ENCODE assay signal across 12 cellular contexts in genomic region chr7:155885162-155886160, GRCh38.
DNase-seq lines count a peak whose midpoint lies in the region; ATAC-seq, FAIRE-seq and TF ChIP-seq lines count a peak whose summit lies in the region.
"Had no signal": no experiment of that assay in that cellular context is flagged by ENCODE, and none has a peak within 500 bp of the region (broad histone marks: within the 10 kb centered on the region; RNA-seq: fewer than 3 reads in every experiment).

No MANE protein-coding gene starts in this region.

- H3K27ac ChIP-seq in A549, result peak overlapping the region; percentile 68 to 83
- H3K27ac ChIP-seq: parathyroid adenoma had no signal

- H3K4me3 ChIP-seq in A549 (no peak overlapping the region), fibroblast of villous mesenchyme (ENCODE audit: low read depth, low read length) (no peak overlapping the region), mucosa of stomach (ENCODE audit: low read length) (no peak overlapping the region)

- H3K4me1 ChIP-seq in A549, result peaks cover 39% of the 10 kb centered on the region
- H3K4me1 ChIP-seq in mucosa of stomach (ENCODE audit: control insufficient read depth, insufficient read depth, low read length), result peaks cover 43% of the 10 kb centered on the region
- H3K4me1 ChIP-seq: parathyroid adenoma had no signal

- H3K27ac Mint-ChIP-seq in mesothelial cell of epicardium, result no peak overlapping the region
- no peak overlapping the region for H3K27ac Mint-ChIP-seq in stimulated activated naive B cell treated with anti-CD40 and anti-IgM and Interleukin-4, amounts not matched to agents 10 μg/mL and 1 μg/mL and 100 μg/mL, for 72 hours
- H3K27ac Mint-ChIP-seq: activated naive CD4-positive, alpha-beta T cell treated with anti-CD3 and anti-CD28 coated beads, Interleukin-2, amount 50 U/mL, for 24 hours had no signal

- WGBS in A549 (ENCODE audit: missing lambda C conversion rate), result 69% methylated on average over 24 of the region's 25 CpGs

- H3K4me2 ChIP-seq in A549, result peak overlapping the region; percentile 15; the same call in 2 of the 3 replicates

- H3K36me3 Mint-ChIP-seq in mesothelial cell of epicardium, result no peaks in the 10 kb centered on the region
- H3K36me3 Mint-ChIP-seq in stimulated activated naive B cell treated with anti-CD40 and anti-IgM and Interleukin-4, amounts not matched to agents 10 μg/mL and 1 μg/mL and 100 μg/mL, for 72 hours, result no peaks in the 10 kb centered on the region
- H3K36me3 Mint-ChIP-seq: activated naive CD4-positive, alpha-beta T cell treated with anti-CD3 and anti-CD28 coated beads, Interleukin-2, amount 50 U/mL, for 24 hours had no signal

- peaks cover 3% of the 10 kb centered on the region for H3K27me3 Mint-ChIP-seq in mesothelial cell of epicardium (ENCODE audit: low read depth)
- H3K27me3 Mint-ChIP-seq in stimulated activated naive B cell treated with anti-CD40 and anti-IgM and Interleukin-4, amounts not matched to agents 10 μg/mL and 1 μg/mL and 100 μg/mL, for 72 hours, result peaks cover 12 to 14% of the 10 kb centered on the region in 2 donors
- H3K27me3 Mint-ChIP-seq: activated naive CD4-positive, alpha-beta T cell treated with anti-CD3 and anti-CD28 coated beads, Interleukin-2, amount 50 U/mL, for 24 hours had no signal

- peak; percentile 40 to 53 for DNase-seq in A549 (ENCODE audit: low read depth in 1 of 2, low spot score in 1 of 2)
- DNase-seq in RCC 7860 (ENCODE audit: low spot score), result peak; percentile 58
- peak; percentile 28 for DNase-seq in fibroblast of villous mesenchyme (ENCODE audit: low read depth)
- no peak for DNase-seq in mesothelial cell of epicardium (ENCODE audit: low spot score in 2 of 2, unreplicated experiment in 2 of 2)
- DNase-seq in cortex of kidney (lab: John Stamatoyannopoulos, UW), result no peak
- no peak for DNase-seq in stimulated activated naive B cell treated with anti-CD40 and anti-IgM and Interleukin-4, amounts not matched to agents 10 μg/mL and 1 μg/mL and 100 μg/mL, for 72 hours
- DNase-seq: Kasumi-1, NCI-H774 had no signal

- TF ChIP-seq CTCF in A549 (IDR thresholded peaks at IDR 0.05), result no peak
- no peak for TF ChIP-seq CTCF in fibroblast of villous mesenchyme (IDR thresholded peaks at IDR 0.05; ENCODE audit: insufficient read depth, low read depth, low read length)
- TF ChIP-seq CTCF in mesothelial cell of epicardium (IDR thresholded peaks at IDR 0.05; ENCODE audit: unreplicated experiment), result no peak

- peaks cover 2% of the 10 kb centered on the region for H3K4me1 Mint-ChIP-seq in mesothelial cell of epicardium
- H3K4me1 Mint-ChIP-seq in stimulated activated naive B cell treated with anti-CD40 and anti-IgM and Interleukin-4, amounts not matched to agents 10 μg/mL and 1 μg/mL and 100 μg/mL, for 72 hours, result no peaks in the 10 kb centered on the region
- H3K4me1 Mint-ChIP-seq: activated naive CD4-positive, alpha-beta T cell treated with anti-CD3 and anti-CD28 coated beads, Interleukin-2, amount 50 U/mL, for 24 hours had no signal

- POLR2A ChIA-PET in A549 (lab: Yijun Ruan, JAX), result no interaction called here

- H3K27me3 ChIP-seq in mucosa of stomach (ENCODE audit: control insufficient read depth, insufficient read depth, low read length), result no peaks in the 10 kb centered on the region

- H3K9me3 ChIP-seq in A549 (0 out of 3 replicates have a peak, but pooled peaks cover under 1% of the 10 kb centered on the region), mucosa of stomach (ENCODE audit: control insufficient read depth, low read length) (no peaks in the 10 kb centered on the region)

- no peak overlapping the region for H3K4me3 Mint-ChIP-seq in mesothelial cell of epicardium
- H3K4me3 Mint-ChIP-seq in stimulated activated naive B cell treated with anti-CD40 and anti-IgM and Interleukin-4, amounts not matched to agents 10 μg/mL and 1 μg/mL and 100 μg/mL, for 72 hours, result no peak overlapping the region
- H3K4me3 Mint-ChIP-seq: activated naive CD4-positive, alpha-beta T cell treated with anti-CD3 and anti-CD28 coated beads, Interleukin-2, amount 50 U/mL, for 24 hours had no signal

- H3K9ac ChIP-seq in mucosa of stomach (ENCODE audit: low read length), result peak overlapping the region; percentile 56
- H3K9ac ChIP-seq: parathyroid adenoma had no signal

- FAIRE-seq in A549 (lab: Jason Lieb, UNC), result no peak
- peak; percentile 72 for FAIRE-seq in RCC 7860 (lab: Jason Lieb, UNC)

- TF ChIP-seq RAD21 in A549 (conservative IDR thresholded peaks at IDR 0.05 in 1 of 2, IDR thresholded peaks at IDR 0.05 in 1 of 2), result no peak

- CTCF ChIA-PET in A549 (lab: Yijun Ruan, JAX), result interaction anchor here (0.8 to 0.9 kb wide), 2 partner anchors 11 to 23 kb away, joined by 3 read pairs; no protein-coding TSS in a partner anchor

- no peaks in the 10 kb centered on the region for H3K36me3 ChIP-seq in mucosa of stomach (ENCODE audit: control insufficient read depth, insufficient read depth, low read length)

- TF ChIP-seq EP300 in A549 (IDR thresholded peaks at IDR 0.05), result no peak

- H3K9me3 Mint-ChIP-seq in mesothelial cell of epicardium, result peaks cover 9% of the 10 kb centered on the region
- H3K9me3 Mint-ChIP-seq in stimulated activated naive B cell treated with anti-CD40 and anti-IgM and Interleukin-4, amounts not matched to agents 10 μg/mL and 1 μg/mL and 100 μg/mL, for 72 hours, result no peaks in the 10 kb centered on the region
- H3K9me3 Mint-ChIP-seq: activated naive CD4-positive, alpha-beta T cell treated with anti-CD3 and anti-CD28 coated beads, Interleukin-2, amount 50 U/mL, for 24 hours had no signal

- no peak for TF ChIP-seq POLR2A in A549 (IDR thresholded peaks at IDR 0.05; ENCODE audit: low read length)

- ATAC-seq in A549, result peak; percentile 58 to 71
- ATAC-seq in GM19351 (IDR thresholded peaks at IDR 0.05; ENCODE audit: unreplicated experiment), result no peak
- no peak for ATAC-seq in stimulated activated naive B cell treated with anti-CD40 and anti-IgM and Interleukin-4, amounts not matched to agents 10 μg/mL and 1 μg/mL and 100 μg/mL, for 72 hours (replicated peaks)

TF ChIP-seq in A549, 52 proteins besides CTCF, POLR2A, EP300 and RAD21:
- TF ChIP-seq CBX8 (IDR thresholded peaks at IDR 0.05), result no peak
- 0 out of 2 replicates have a peak, but pooled peaks have one; percentile 17 for TF ChIP-seq ATOH8 (CRISPR knock-in tag; IDR thresholded peaks at IDR 0.05; ENCODE audit: low read depth)
- TF ChIP-seq JUNB (IDR thresholded peaks at IDR 0.05), result no peak
- no peak for TF ChIP-seq ZFP36 (IDR thresholded peaks at IDR 0.05; ENCODE audit: borderline replicate concordance, partially characterized antibody)
- no peak for TF ChIP-seq FOSB (CRISPR knock-in tag; IDR thresholded peaks at IDR 0.05)
- no peak for TF ChIP-seq RCOR1 (IDR thresholded peaks at IDR 0.05; ENCODE audit: low read depth, low read length)
- peak; percentile 37; the same call in 1 of the 2 replicates for TF ChIP-seq MAX (IDR thresholded peaks at IDR 0.05)
- no peak for TF ChIP-seq EHF (CRISPR knock-in tag; IDR thresholded peaks at IDR 0.05)
- no peak for TF ChIP-seq FOSL2 (IDR thresholded peaks at IDR 0.05)
- TF ChIP-seq FOSL2 (CRISPR knock-in tag; IDR thresholded peaks at IDR 0.05), result peak; percentile 26; the same call in 1 of the 2 replicates
- TF ChIP-seq NR3C1 (IDR thresholded peaks at IDR 0.05), result no peak
- TF ChIP-seq E2F6 (IDR thresholded peaks at IDR 0.05; ENCODE audit: borderline replicate concordance, low read depth), result 0 out of 2 replicates have a peak, but pooled peaks have one; percentile 8
- TF ChIP-seq EHMT2 (IDR thresholded peaks at IDR 0.05; ENCODE audit: low read depth), result no peak
- no peak for TF ChIP-seq MAZ (IDR thresholded peaks at IDR 0.05; ENCODE audit: borderline replicate concordance, low read depth, low read length)

Comparison
In these comparisons a context has a peak if more than half of its experiments do, and no peak if none do; other contexts are left out.
1. ATAC-seq: peak in A549 (2 of 2); none in GM19351 (single experiment) and stimulated activated naive B cell treated with anti-CD40 and anti-IgM and Interleukin-4, amounts not matched to agents 10 μg/mL and 1 μg/mL and 100 μg/mL, for 72 hours (0 of 2).
2. DNase-seq: peak in A549 (2 of 2), RCC 7860 (single experiment) and fibroblast of villous mesenchyme (single experiment); none in mesothelial cell of epicardium (0 of 2), cortex of kidney (single experiment) and stimulated activated naive B cell treated with anti-CD40 and anti-IgM and Interleukin-4, amounts not matched to agents 10 μg/mL and 1 μg/mL and 100 μg/mL, for 72 hours (single experiment).